1 cellular context compared by ENCODE assay signal in the genomic region with DNA sequence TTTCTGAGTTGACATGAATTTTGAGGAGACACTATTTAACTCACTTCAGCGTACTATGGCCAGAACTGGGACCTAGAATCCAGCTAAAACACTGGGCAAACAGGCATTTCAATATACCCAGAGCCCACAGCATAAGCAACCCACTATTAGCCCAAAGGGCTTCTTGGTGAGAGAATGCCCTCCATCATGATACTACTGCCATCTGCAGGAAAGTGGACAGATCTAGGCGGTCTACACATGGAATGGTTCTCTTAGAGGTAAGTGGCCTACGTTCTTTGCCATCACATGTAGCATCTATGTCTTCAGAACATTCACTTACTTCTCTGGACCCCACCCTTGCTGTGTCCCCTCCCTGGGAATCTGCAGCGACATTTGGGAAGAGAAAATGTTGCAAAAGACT.
TF ChIP-seq lines count a peak whose summit lies in the region.

No MANE protein-coding gene starts in this region.

TF ChIP-seq in endothelial cell of umbilical vein, 7 proteins besides CTCF, POLR2A, EP300 and RAD21:
- TF ChIP-seq GATA2 (IDR thresholded peaks at IDR 0.05; ENCODE audit: insufficient read depth, insufficient read length, low read depth, low read length) (no peak), POLR2AphosphoS5 (IDR thresholded peaks at IDR 0.05; ENCODE audit: insufficient read depth, low read depth, low read length) (no peak), JUN (IDR thresholded peaks at IDR 0.05; ENCODE audit: borderline replicate concordance, insufficient read depth, insufficient read length, low read depth) (no peak), MYC (IDR thresholded peaks at IDR 0.05; ENCODE audit: low read depth, low read length) (no peak), EZH2 (IDR thresholded peaks at IDR 0.05; ENCODE audit: borderline replicate concordance, low read depth, low read length, severe bottlenecking) (no peak), FOS (IDR thresholded peaks at IDR 0.05; ENCODE audit: borderline replicate concordance, insufficient read depth, low read length) (no peak)
- TF ChIP-seq, protein P1, sequence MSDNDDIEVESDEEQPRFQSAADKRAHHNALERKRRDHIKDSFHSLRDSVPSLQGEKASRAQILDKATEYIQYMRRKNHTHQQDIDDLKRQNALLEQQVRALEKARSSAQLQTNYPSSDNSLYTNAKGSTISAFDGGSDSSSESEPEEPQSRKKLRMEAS (IDR thresholded peaks at IDR 0.05; ENCODE audit: insufficient read depth, insufficient read length) = no peak
